Comparison of ENCODE assay signal across 2 cellular contexts in genomic region chr19:13865578-13866462, GRCh38.
TF ChIP-seq lines count a peak whose summit lies in the region.

No MANE protein-coding gene starts in this region.

TF ChIP-seq in GM23338, 12 proteins besides CTCF, POLR2A, EP300 and RAD21:
- TF ChIP-seq, protein P1, sequence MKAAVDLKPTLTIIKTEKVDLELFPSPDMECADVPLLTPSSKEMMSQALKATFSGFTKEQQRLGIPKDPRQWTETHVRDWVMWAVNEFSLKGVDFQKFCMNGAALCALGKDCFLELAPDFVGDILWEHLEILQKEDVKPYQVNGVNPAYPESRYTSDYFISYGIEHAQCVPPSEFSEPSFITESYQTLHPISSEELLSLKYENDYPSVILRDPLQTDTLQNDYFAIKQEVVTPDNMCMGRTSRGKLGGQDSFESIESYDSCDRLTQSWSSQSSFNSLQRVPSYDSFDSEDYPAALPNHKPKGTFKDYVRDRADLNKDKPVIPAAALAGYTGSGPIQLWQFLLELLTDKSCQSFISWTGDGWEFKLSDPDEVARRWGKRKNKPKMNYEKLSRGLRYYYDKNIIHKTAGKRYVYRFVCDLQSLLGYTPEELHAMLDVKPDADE (IDR thresholded peaks at IDR 0.05), result no peak
- no peak for TF ChIP-seq NANOG (IDR thresholded peaks at IDR 0.05; ENCODE audit: borderline replicate concordance)
- TF ChIP-seq, protein P2, sequence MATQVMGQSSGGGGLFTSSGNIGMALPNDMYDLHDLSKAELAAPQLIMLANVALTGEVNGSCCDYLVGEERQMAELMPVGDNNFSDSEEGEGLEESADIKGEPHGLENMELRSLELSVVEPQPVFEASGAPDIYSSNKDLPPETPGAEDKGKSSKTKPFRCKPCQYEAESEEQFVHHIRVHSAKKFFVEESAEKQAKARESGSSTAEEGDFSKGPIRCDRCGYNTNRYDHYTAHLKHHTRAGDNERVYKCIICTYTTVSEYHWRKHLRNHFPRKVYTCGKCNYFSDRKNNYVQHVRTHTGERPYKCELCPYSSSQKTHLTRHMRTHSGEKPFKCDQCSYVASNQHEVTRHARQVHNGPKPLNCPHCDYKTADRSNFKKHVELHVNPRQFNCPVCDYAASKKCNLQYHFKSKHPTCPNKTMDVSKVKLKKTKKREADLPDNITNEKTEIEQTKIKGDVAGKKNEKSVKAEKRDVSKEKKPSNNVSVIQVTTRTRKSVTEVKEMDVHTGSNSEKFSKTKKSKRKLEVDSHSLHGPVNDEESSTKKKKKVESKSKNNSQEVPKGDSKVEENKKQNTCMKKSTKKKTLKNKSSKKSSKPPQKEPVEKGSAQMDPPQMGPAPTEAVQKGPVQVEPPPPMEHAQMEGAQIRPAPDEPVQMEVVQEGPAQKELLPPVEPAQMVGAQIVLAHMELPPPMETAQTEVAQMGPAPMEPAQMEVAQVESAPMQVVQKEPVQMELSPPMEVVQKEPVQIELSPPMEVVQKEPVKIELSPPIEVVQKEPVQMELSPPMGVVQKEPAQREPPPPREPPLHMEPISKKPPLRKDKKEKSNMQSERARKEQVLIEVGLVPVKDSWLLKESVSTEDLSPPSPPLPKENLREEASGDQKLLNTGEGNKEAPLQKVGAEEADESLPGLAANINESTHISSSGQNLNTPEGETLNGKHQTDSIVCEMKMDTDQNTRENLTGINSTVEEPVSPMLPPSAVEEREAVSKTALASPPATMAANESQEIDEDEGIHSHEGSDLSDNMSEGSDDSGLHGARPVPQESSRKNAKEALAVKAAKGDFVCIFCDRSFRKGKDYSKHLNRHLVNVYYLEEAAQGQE (IDR thresholded peaks at IDR 0.05; ENCODE audit: unreplicated experiment), result no peak

TF ChIP-seq in HepG2, 621 proteins besides CTCF, POLR2A, EP300 and RAD21 (continues in another document):
- TF ChIP-seq TIGD3 (CRISPR knock-in tag; IDR thresholded peaks at IDR 0.05; ENCODE audit: borderline replicate concordance) (no peak), AGO2 (optimal IDR thresholded peaks at IDR 0.05; ENCODE audit: low read depth, low read length) (no peak), ZNF251 (CRISPR knock-in tag; IDR thresholded peaks at IDR 0.05) (no peak), ZNF737 (CRISPR knock-in tag; IDR thresholded peaks at IDR 0.05; ENCODE audit: borderline replicate concordance) (no peak), GATA4 (IDR thresholded peaks at IDR 0.05; ENCODE audit: borderline replicate concordance, low read depth) (no peak), CAMTA2 (CRISPR knock-in tag; IDR thresholded peaks at IDR 0.05; ENCODE audit: borderline replicate concordance) (no peak), MTF1 (CRISPR knock-in tag; IDR thresholded peaks at IDR 0.05) (no peak), SMYD3 (CRISPR knock-in tag; IDR thresholded peaks at IDR 0.05) (no peak), KDM1A (CRISPR knock-in tag; IDR thresholded peaks at IDR 0.05) (no peak), ARID2 (CRISPR knock-in tag; IDR thresholded peaks at IDR 0.05; ENCODE audit: borderline replicate concordance) (no peak), TBP (CRISPR knock-in tag; IDR thresholded peaks at IDR 0.05) (no peak), ZNF768 (CRISPR knock-in tag; IDR thresholded peaks at IDR 0.05) (no peak), ZSCAN30 (CRISPR knock-in tag; IDR thresholded peaks at IDR 0.05) (no peak), POGZ (CRISPR knock-in tag; IDR thresholded peaks at IDR 0.05) (no peak), ZNF362 (CRISPR knock-in tag; IDR thresholded peaks at IDR 0.05; ENCODE audit: borderline replicate concordance) (no peak), ZNF687 (CRISPR knock-in tag; IDR thresholded peaks at IDR 0.05) (peak; percentile 63), ZNF549 (CRISPR knock-in tag; IDR thresholded peaks at IDR 0.05) (no peak), JUNB (CRISPR knock-in tag; IDR thresholded peaks at IDR 0.05; ENCODE audit: borderline replicate concordance) (no peak), ETV5 (CRISPR knock-in tag; IDR thresholded peaks at IDR 0.05; ENCODE audit: borderline replicate concordance) (peak; percentile 55; the same call in 1 of the 2 replicates), HOXA7 (CRISPR knock-in tag; IDR thresholded peaks at IDR 0.05) (no peak), TRIM24 (CRISPR knock-in tag; IDR thresholded peaks at IDR 0.05) (no peak), CHCHD3 (CRISPR knock-in tag; IDR thresholded peaks at IDR 0.05) (no peak), ZNF563 (CRISPR knock-in tag; IDR thresholded peaks at IDR 0.05) (no peak), ISL2 (CRISPR knock-in tag; IDR thresholded peaks at IDR 0.05) (no peak), MLLT10 (CRISPR knock-in tag; IDR thresholded peaks at IDR 0.05) (no peak), PLSCR1 (CRISPR knock-in tag; IDR thresholded peaks at IDR 0.05; ENCODE audit: borderline replicate concordance) (no peak), MBNL3 (CRISPR knock-in tag; conservative IDR thresholded peaks at IDR 0.05) (no peak)
- TF ChIP-seq, protein P1 (CRISPR knock-in tag; IDR thresholded peaks at IDR 0.05), result no peak
- TF ChIP-seq, protein P3, sequence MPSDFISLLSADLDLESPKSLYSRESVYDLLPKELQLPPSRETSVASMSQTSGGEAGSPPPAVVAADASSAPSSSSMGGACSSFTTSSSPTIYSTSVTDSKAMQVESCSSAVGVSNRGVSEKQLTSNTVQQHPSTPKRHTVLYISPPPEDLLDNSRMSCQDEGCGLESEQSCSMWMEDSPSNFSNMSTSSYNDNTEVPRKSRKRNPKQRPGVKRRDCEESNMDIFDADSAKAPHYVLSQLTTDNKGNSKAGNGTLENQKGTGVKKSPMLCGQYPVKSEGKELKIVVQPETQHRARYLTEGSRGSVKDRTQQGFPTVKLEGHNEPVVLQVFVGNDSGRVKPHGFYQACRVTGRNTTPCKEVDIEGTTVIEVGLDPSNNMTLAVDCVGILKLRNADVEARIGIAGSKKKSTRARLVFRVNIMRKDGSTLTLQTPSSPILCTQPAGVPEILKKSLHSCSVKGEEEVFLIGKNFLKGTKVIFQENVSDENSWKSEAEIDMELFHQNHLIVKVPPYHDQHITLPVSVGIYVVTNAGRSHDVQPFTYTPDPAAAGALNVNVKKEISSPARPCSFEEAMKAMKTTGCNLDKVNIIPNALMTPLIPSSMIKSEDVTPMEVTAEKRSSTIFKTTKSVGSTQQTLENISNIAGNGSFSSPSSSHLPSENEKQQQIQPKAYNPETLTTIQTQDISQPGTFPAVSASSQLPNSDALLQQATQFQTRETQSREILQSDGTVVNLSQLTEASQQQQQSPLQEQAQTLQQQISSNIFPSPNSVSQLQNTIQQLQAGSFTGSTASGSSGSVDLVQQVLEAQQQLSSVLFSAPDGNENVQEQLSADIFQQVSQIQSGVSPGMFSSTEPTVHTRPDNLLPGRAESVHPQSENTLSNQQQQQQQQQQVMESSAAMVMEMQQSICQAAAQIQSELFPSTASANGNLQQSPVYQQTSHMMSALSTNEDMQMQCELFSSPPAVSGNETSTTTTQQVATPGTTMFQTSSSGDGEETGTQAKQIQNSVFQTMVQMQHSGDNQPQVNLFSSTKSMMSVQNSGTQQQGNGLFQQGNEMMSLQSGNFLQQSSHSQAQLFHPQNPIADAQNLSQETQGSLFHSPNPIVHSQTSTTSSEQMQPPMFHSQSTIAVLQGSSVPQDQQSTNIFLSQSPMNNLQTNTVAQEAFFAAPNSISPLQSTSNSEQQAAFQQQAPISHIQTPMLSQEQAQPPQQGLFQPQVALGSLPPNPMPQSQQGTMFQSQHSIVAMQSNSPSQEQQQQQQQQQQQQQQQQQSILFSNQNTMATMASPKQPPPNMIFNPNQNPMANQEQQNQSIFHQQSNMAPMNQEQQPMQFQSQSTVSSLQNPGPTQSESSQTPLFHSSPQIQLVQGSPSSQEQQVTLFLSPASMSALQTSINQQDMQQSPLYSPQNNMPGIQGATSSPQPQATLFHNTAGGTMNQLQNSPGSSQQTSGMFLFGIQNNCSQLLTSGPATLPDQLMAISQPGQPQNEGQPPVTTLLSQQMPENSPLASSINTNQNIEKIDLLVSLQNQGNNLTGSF (CRISPR knock-in tag; IDR thresholded peaks at IDR 0.05), result no peak
- TF ChIP-seq, protein P4, sequence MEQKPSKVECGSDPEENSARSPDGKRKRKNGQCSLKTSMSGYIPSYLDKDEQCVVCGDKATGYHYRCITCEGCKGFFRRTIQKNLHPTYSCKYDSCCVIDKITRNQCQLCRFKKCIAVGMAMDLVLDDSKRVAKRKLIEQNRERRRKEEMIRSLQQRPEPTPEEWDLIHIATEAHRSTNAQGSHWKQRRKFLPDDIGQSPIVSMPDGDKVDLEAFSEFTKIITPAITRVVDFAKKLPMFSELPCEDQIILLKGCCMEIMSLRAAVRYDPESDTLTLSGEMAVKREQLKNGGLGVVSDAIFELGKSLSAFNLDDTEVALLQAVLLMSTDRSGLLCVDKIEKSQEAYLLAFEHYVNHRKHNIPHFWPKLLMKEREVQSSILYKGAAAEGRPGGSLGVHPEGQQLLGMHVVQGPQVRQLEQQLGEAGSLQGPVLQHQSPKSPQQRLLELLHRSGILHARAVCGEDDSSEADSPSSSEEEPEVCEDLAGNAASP (CRISPR knock-in tag; IDR thresholded peaks at IDR 0.05; ENCODE audit: borderline replicate concordance), result no peak
- TF ChIP-seq, protein P5, sequence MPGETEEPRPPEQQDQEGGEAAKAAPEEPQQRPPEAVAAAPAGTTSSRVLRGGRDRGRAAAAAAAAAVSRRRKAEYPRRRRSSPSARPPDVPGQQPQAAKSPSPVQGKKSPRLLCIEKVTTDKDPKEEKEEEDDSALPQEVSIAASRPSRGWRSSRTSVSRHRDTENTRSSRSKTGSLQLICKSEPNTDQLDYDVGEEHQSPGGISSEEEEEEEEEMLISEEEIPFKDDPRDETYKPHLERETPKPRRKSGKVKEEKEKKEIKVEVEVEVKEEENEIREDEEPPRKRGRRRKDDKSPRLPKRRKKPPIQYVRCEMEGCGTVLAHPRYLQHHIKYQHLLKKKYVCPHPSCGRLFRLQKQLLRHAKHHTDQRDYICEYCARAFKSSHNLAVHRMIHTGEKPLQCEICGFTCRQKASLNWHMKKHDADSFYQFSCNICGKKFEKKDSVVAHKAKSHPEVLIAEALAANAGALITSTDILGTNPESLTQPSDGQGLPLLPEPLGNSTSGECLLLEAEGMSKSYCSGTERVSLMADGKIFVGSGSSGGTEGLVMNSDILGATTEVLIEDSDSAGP (CRISPR knock-in tag; IDR thresholded peaks at IDR 0.05; ENCODE audit: borderline replicate concordance), result peak; percentile 61; the same call in 1 of the 2 replicates
- TF ChIP-seq, protein P6, sequence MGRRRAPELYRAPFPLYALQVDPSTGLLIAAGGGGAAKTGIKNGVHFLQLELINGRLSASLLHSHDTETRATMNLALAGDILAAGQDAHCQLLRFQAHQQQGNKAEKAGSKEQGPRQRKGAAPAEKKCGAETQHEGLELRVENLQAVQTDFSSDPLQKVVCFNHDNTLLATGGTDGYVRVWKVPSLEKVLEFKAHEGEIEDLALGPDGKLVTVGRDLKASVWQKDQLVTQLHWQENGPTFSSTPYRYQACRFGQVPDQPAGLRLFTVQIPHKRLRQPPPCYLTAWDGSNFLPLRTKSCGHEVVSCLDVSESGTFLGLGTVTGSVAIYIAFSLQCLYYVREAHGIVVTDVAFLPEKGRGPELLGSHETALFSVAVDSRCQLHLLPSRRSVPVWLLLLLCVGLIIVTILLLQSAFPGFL (CRISPR knock-in tag; IDR thresholded peaks at IDR 0.05), result no peak
